Comparison of ENCODE assay signal across 16 cellular contexts in genomic region chr13:79085021-79085420, GRCh38.
"Had no signal": no experiment of that assay in that cellular context is flagged by ENCODE, and none has a peak within 500 bp of the region (broad histone marks: within the 10 kb centered on the region; RNA-seq: fewer than 3 reads in every experiment).

No MANE protein-coding gene starts in this region.

- DNase-seq: dermis blood vessel endothelial cell; esophagus squamous epithelium; foreskin fibroblast; kidney; left cardiac atrium; left ventricle myocardium inferior; lower lobe of right lung; natural killer cell; nucleus accumbens; ovary; right cardiac atrium; small intestine; stimulated activated CD4-positive, alpha-beta T cell treated with anti-CD3 and anti-CD28 coated beads, Interleukin-12 subunit alpha, Interleukin-12 subunit beta, amount 100 ng/mL, for 4 hours; stimulated activated naive CD4-positive, alpha-beta T cell treated with Interleukin-2 at 50 U/mL for 16 hours; thyroid gland; upper lobe of left lung had no signal
